ENCODE assay signal across 21 cellular contexts in genomic region chr6:25921525-25922203, GRCh38. TPM values are rescaled to one million over a fixed set of nuclear protein-coding genes. Genes with fewer than 3 reads are reported as not detected.
"Had no signal": no experiment of that assay in that cellular context is flagged by ENCODE, and none has a peak within 500 bp of the region (broad histone marks: within the 10 kb centered on the region; RNA-seq: fewer than 3 reads in every experiment).

No MANE protein-coding gene starts in this region.

- H3K4me1 Mint-ChIP-seq: brain; central memory CD8-positive, alpha-beta T cell had no signal

- H3K4me1 ChIP-seq: upper lobe of right lung had no signal

- H3K9me3 Mint-ChIP-seq: activated naive CD4-positive, alpha-beta T cell treated with anti-CD3 and anti-CD28 coated beads, Interleukin-2, amount 50 U/mL, for 24 hours; brain; central memory CD8-positive, alpha-beta T cell; effector memory CD8-positive, alpha-beta T cell had no signal

- DNase-seq: activated CD4-positive, alpha-beta T cell treated with anti-CD3 and anti-CD28 coated beads for 4 hours; activated CD8-positive, alpha-beta memory T cell treated with anti-CD3 and anti-CD28 coated beads for 24 hours; amniotic stem cell; effector memory CD8-positive, alpha-beta T cell; left colon; naive B cell; retina; stimulated activated CD4-positive, alpha-beta T cell treated with anti-CD3 and anti-CD28 coated beads, Interleukin-15, amount 100 ng/mL, for 24 hours; stimulated activated CD4-positive, alpha-beta T cell treated with anti-CD3 and anti-CD28 coated beads, Interleukin-4, amount 100 ng/mL, for 24 hours; upper lobe of right lung; WERI-Rb-1 had no signal

- ATAC-seq: activated T-helper 17 cell treated with anti-CD3 and anti-CD28 coated beads, Interleukin-2, amount 50 U/mL, for 72 hours; effector memory CD8-positive, alpha-beta T cell; left colon; upper lobe of right lung had no signal

- H3K27ac ChIP-seq: upper lobe of right lung, WERI-Rb-1 had no signal

- H3K9me3 ChIP-seq: upper lobe of right lung had no signal

- H3K4me3 Mint-ChIP-seq: activated naive CD4-positive, alpha-beta T cell treated with anti-CD3 and anti-CD28 coated beads, Interleukin-2, amount 50 U/mL, for 24 hours; activated T-helper 17 cell treated with anti-CD3 and anti-CD28 coated beads, Interleukin-2, amount 50 U/mL, for 72 hours; brain; central memory CD8-positive, alpha-beta T cell; effector memory CD8-positive, alpha-beta T cell; naive B cell; stimulated activated naive CD8-positive, alpha-beta T cell treated with anti-CD3 and anti-CD28 coated beads, Interleukin-15, Interleukin-2, amounts not matched to agents 100 ng/mL and 50 ng/mL, for 24 hours; T-helper 2 cell treated with Interferon-gamma antibody and Interleukin-4, amounts not matched to agents 5 μg/mL and 100 μg/mL, for 36 hours had no signal

- H3K27ac Mint-ChIP-seq: activated naive CD4-positive, alpha-beta T cell treated with anti-CD3 and anti-CD28 coated beads, Interleukin-2, amount 50 U/mL, for 24 hours; activated T-helper 17 cell treated with anti-CD3 and anti-CD28 coated beads, Interleukin-2, amount 50 U/mL, for 72 hours; brain; effector memory CD8-positive, alpha-beta T cell; stimulated activated naive CD8-positive, alpha-beta T cell treated with anti-CD3 and anti-CD28 coated beads, Interleukin-15, Interleukin-2, amounts not matched to agents 100 ng/mL and 50 ng/mL, for 24 hours; T-helper 2 cell treated with Interferon-gamma antibody and Interleukin-4, amounts not matched to agents 5 μg/mL and 100 μg/mL, for 36 hours had no signal

- H3K27me3 Mint-ChIP-seq: activated naive CD4-positive, alpha-beta T cell treated with anti-CD3 and anti-CD28 coated beads, Interleukin-2, amount 50 U/mL, for 24 hours; activated T-helper 17 cell treated with anti-CD3 and anti-CD28 coated beads, Interleukin-2, amount 50 U/mL, for 72 hours; naive B cell had no signal

- H3K4me3 ChIP-seq: lung, upper lobe of right lung had no signal

- H3K36me3 Mint-ChIP-seq: activated naive CD4-positive, alpha-beta T cell treated with anti-CD3 and anti-CD28 coated beads, Interleukin-2, amount 50 U/mL, for 24 hours; brain; naive B cell had no signal

- H3K27me3 ChIP-seq: upper lobe of right lung had no signal

- H3K36me3 ChIP-seq: upper lobe of right lung, WERI-Rb-1 had no signal

RNA-seq across cellular contexts. Expression of gene SLC17A2, which starts 8.8 kb away (rescaled TPM):
- total RNA-seq: activated T-helper 17 cell treated with anti-CD3 and anti-CD28 coated beads, Interleukin-2, amount 50 U/mL, for 72 hours; epithelial cell of proximal tubule; glomerular endothelial cell; left colon; lung; temporal lobe; upper lobe of right lung had no signal
- polyA plus RNA-seq: lung had no signal

RNA-seq across cellular contexts. Expression of gene SLC17A3, which starts 47.6 kb away (rescaled TPM):
- total RNA-seq: epithelial cell of proximal tubule, glomerular endothelial cell, left colon, lung, temporal lobe, upper lobe of right lung had no signal
- polyA plus RNA-seq: lung had no signal
